34 cellular contexts compared by ENCODE assay signal in the genomic region with DNA sequence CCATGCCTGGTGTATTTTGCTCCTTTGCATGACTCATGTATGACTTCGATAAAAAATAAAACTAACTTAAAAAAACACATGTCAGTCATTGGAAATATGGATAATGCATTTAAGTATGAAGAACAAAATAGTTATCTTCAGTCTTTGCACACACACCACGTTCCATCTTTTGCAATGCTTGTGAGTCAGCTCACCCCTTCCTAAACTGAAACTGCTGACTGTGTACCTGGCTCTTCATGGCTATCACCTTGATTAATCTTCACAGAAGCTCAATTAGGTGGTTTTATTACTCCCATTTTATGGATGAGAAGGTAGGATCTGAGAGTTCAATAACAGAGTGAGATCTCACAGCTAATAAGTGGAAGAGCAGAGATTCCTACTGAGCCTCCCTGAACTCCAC.
DNase-seq lines count a peak whose midpoint lies in the region; ATAC-seq and FAIRE-seq lines count a peak whose summit lies in the region.
"Had no signal": no experiment of that assay in that cellular context is flagged by ENCODE, and none has a peak within 500 bp of the region (broad histone marks: within the 10 kb centered on the region; RNA-seq: fewer than 3 reads in every experiment).

No MANE protein-coding gene starts in this region.

- H3K27me3 Mint-ChIP-seq in activated T-cell treated with anti-CD3 and anti-CD28 coated beads, Interleukin-2, amount 50 U/mL, for 24 hours = no peaks in the 10 kb centered on the region
- no peaks in the 10 kb centered on the region for H3K27me3 Mint-ChIP-seq in activated T-cell treated with anti-CD3 and anti-CD28 coated beads, Interleukin-2, amount 50 U/mL, for 4 hours (ENCODE audit: low read depth)
- no peaks in the 10 kb centered on the region for H3K27me3 Mint-ChIP-seq in CD8-positive, alpha-beta memory T cell
- no peaks in the 10 kb centered on the region for H3K27me3 Mint-ChIP-seq in effector memory CD8-positive, alpha-beta T cell
- H3K27me3 Mint-ChIP-seq in stimulated activated memory B cell treated with anti-CD40 and anti-IgM and Interleukin-4, amounts not matched to agents 10 μg/mL and 1 μg/mL and 100 μg/mL, for 72 hours = no peaks in the 10 kb centered on the region
- H3K27me3 Mint-ChIP-seq: activated naive CD8-positive, alpha-beta T cell treated with anti-CD3 and anti-CD28 coated beads, Interleukin-2, amount 10 ng/mL, durations not matched to agents 7 days and 5 days had no signal

- peaks cover 28% of the 10 kb centered on the region for H3K4me1 ChIP-seq in CD8-positive, alpha-beta memory T cell (ENCODE audit: insufficient read depth, low read length)
- H3K4me1 ChIP-seq: gastrocnemius medialis, pancreas, suprapubic skin, upper lobe of right lung had no signal

- no peak for DNase-seq in activated T-cell treated with anti-CD3 and anti-CD28 coated beads, Interleukin-2, amount 50 U/mL, for 24 hours
- DNase-seq in activated T-cell treated with anti-CD3 and anti-CD28 coated beads, Interleukin-2, amount 50 U/mL, for 4 hours = no peak
- no peak for DNase-seq in CD8-positive, alpha-beta memory T cell
- no peak for DNase-seq in effector memory CD8-positive, alpha-beta T cell
- DNase-seq in cerebellum (ENCODE audit: low spot score) = no peak
- no peak for DNase-seq in frontal cortex (ENCODE audit: low spot score in 2 of 2)
- DNase-seq in DMS 273 (lab: John Stamatoyannopoulos, UW; ENCODE audit: unreplicated experiment) = no peak
- DNase-seq: activated CD4-positive, alpha-beta T cell treated with anti-CD3 and anti-CD28 coated beads, Interleukin-2, amount 50 U/mL, for 1 hour; AML-193; caudate nucleus; DMS153; gastrocnemius medialis; left cardiac atrium; NCI-H1092 treated with DMSO at 0.1 percent for 48 hours; NCI-H187; NCI-H2171 treated with DMSO at 0.1 percent for 48 hours; NCI-H510A; pancreas; stimulated activated naive CD4-positive, alpha-beta T cell treated with Interleukin-2 at 50 U/mL for 16 hours; T-helper 9 cell had no signal

- H3K9me3 Mint-ChIP-seq in activated T-cell treated with anti-CD3 and anti-CD28 coated beads, Interleukin-2, amount 50 U/mL, for 24 hours = peaks cover 22% of the 10 kb centered on the region
- peaks cover 24% of the 10 kb centered on the region for H3K9me3 Mint-ChIP-seq in activated T-cell treated with anti-CD3 and anti-CD28 coated beads, Interleukin-2, amount 50 U/mL, for 4 hours
- peaks cover 4 to 20% (median 16%) of the 10 kb centered on the region in 5 donors for H3K9me3 Mint-ChIP-seq in CD8-positive, alpha-beta memory T cell
- peaks cover 0 to 5% of the 10 kb centered on the region in 2 donors for H3K9me3 Mint-ChIP-seq in effector memory CD8-positive, alpha-beta T cell
- H3K9me3 Mint-ChIP-seq in stimulated activated memory B cell treated with anti-CD40 and anti-IgM and Interleukin-4, amounts not matched to agents 10 μg/mL and 1 μg/mL and 100 μg/mL, for 72 hours = peaks cover 3% of the 10 kb centered on the region

- no peak overlapping the region for H3K4me3 Mint-ChIP-seq in activated T-cell treated with anti-CD3 and anti-CD28 coated beads, Interleukin-2, amount 50 U/mL, for 24 hours
- no peak overlapping the region for H3K4me3 Mint-ChIP-seq in activated T-cell treated with anti-CD3 and anti-CD28 coated beads, Interleukin-2, amount 50 U/mL, for 4 hours
- no peak overlapping the region for H3K4me3 Mint-ChIP-seq in CD8-positive, alpha-beta memory T cell
- no peak overlapping the region for H3K4me3 Mint-ChIP-seq in effector memory CD8-positive, alpha-beta T cell
- no peak overlapping the region for H3K4me3 Mint-ChIP-seq in stimulated activated memory B cell treated with anti-CD40 and anti-IgM and Interleukin-4, amounts not matched to agents 10 μg/mL and 1 μg/mL and 100 μg/mL, for 72 hours
- H3K4me3 Mint-ChIP-seq: activated naive CD8-positive, alpha-beta T cell treated with anti-CD3 and anti-CD28 coated beads, Interleukin-2, amount 10 ng/mL, durations not matched to agents 7 days and 5 days; dendritic cell treated with granulocyte-macrophage colony-stimulating factor and Interleukin-4, amounts not matched to agents 40 ng/mL and 50 ng/mL, for 4 days; neural crest cell had no signal

- POLR2A ChIA-PET in CD8-positive, alpha-beta memory T cell (lab: Charles Lee) = no interaction called here

- peaks cover 11% of the 10 kb centered on the region for H3K9me3 ChIP-seq in CD8-positive, alpha-beta memory T cell (ENCODE audit: low read length)
- H3K9me3 ChIP-seq: pancreas had no signal

- peaks cover 54% of the 10 kb centered on the region for H3K4me1 Mint-ChIP-seq in activated T-cell treated with anti-CD3 and anti-CD28 coated beads, Interleukin-2, amount 50 U/mL, for 24 hours (ENCODE audit: low read depth)
- H3K4me1 Mint-ChIP-seq in activated T-cell treated with anti-CD3 and anti-CD28 coated beads, Interleukin-2, amount 50 U/mL, for 4 hours (ENCODE audit: low read depth) = peaks cover 41% of the 10 kb centered on the region
- H3K4me1 Mint-ChIP-seq in CD8-positive, alpha-beta memory T cell = peaks cover 36 to 55% (median 52%) of the 10 kb centered on the region in 3 donors
- peaks cover 21 to 38% of the 10 kb centered on the region in 2 donors for H3K4me1 Mint-ChIP-seq in effector memory CD8-positive, alpha-beta T cell (ENCODE audit: low read depth in 2 of 2)
- peaks cover 39% of the 10 kb centered on the region for H3K4me1 Mint-ChIP-seq in stimulated activated memory B cell treated with anti-CD40 and anti-IgM and Interleukin-4, amounts not matched to agents 10 μg/mL and 1 μg/mL and 100 μg/mL, for 72 hours
- H3K4me1 Mint-ChIP-seq: neural crest cell had no signal

- CTCF ChIA-PET in CD8-positive, alpha-beta memory T cell (lab: Charles Lee) = interaction anchor here (1.3 to 1.7 kb wide), 2 partner anchors 10 to 12 kb away, joined by 4 read pairs; no protein-coding TSS in a partner anchor

- H3K27ac ChIP-seq in CD8-positive, alpha-beta memory T cell (ENCODE audit: low read depth, low read length) = no peak overlapping the region
- H3K27ac ChIP-seq: gastrocnemius medialis, hepatocyte, pancreas, suprapubic skin, upper lobe of right lung, VCaP had no signal

- ATAC-seq in activated T-cell treated with anti-CD3 and anti-CD28 coated beads, Interleukin-2, amount 50 U/mL, for 4 hours = no peak
- no peak for ATAC-seq in effector memory CD8-positive, alpha-beta T cell (replicated peaks)
- ATAC-seq in stimulated activated memory B cell treated with anti-CD40 and anti-IgM and Interleukin-4, amounts not matched to agents 10 μg/mL and 1 μg/mL and 100 μg/mL, for 72 hours = no peak
- ATAC-seq: gastrocnemius medialis, left cardiac atrium, pancreas, upper lobe of right lung had no signal

- FAIRE-seq in frontal cortex (lab: Jason Lieb, UNC) = no peak
- FAIRE-seq: astrocyte, endometrium, GM12892, H54, pancreas had no signal

- no peaks in the 10 kb centered on the region for H3K27me3 ChIP-seq in CD8-positive, alpha-beta memory T cell (ENCODE audit: insufficient read depth, low read length, poor library complexity, severe bottlenecking)
- H3K27me3 ChIP-seq: hepatocyte, pancreas, upper lobe of right lung had no signal

- no peak overlapping the region for H3K4me3 ChIP-seq in CD8-positive, alpha-beta memory T cell (ENCODE audit: low read length)
- H3K4me3 ChIP-seq: gastrocnemius medialis, hepatocyte, lung, pancreas, suprapubic skin, upper lobe of right lung had no signal

- H3K36me3 Mint-ChIP-seq in activated T-cell treated with anti-CD3 and anti-CD28 coated beads, Interleukin-2, amount 50 U/mL, for 24 hours (ENCODE audit: low read depth) = peaks cover 62% of the 10 kb centered on the region
- H3K36me3 Mint-ChIP-seq in activated T-cell treated with anti-CD3 and anti-CD28 coated beads, Interleukin-2, amount 50 U/mL, for 4 hours (ENCODE audit: insufficient read depth) = peaks cover 42% of the 10 kb centered on the region
- peaks cover 12 to 50% (median 30%) of the 10 kb centered on the region in 3 donors for H3K36me3 Mint-ChIP-seq in CD8-positive, alpha-beta memory T cell
- peaks cover 11% of the 10 kb centered on the region for H3K36me3 Mint-ChIP-seq in effector memory CD8-positive, alpha-beta T cell (ENCODE audit: insufficient read depth)
- peaks cover 61% of the 10 kb centered on the region for H3K36me3 Mint-ChIP-seq in stimulated activated memory B cell treated with anti-CD40 and anti-IgM and Interleukin-4, amounts not matched to agents 10 μg/mL and 1 μg/mL and 100 μg/mL, for 72 hours

- H3K27ac Mint-ChIP-seq in activated T-cell treated with anti-CD3 and anti-CD28 coated beads, Interleukin-2, amount 50 U/mL, for 24 hours = peak overlapping the region; percentile 65
- H3K27ac Mint-ChIP-seq in CD8-positive, alpha-beta memory T cell = peak overlapping the region in 6 of 8 donors; percentile 17 to 80 (median 38)
- peak overlapping the region; percentile 51 to 89 for H3K27ac Mint-ChIP-seq in effector memory CD8-positive, alpha-beta T cell
- H3K27ac Mint-ChIP-seq in stimulated activated memory B cell treated with anti-CD40 and anti-IgM and Interleukin-4, amounts not matched to agents 10 μg/mL and 1 μg/mL and 100 μg/mL, for 72 hours = peak overlapping the region; percentile 75
- H3K27ac Mint-ChIP-seq: activated naive CD8-positive, alpha-beta T cell treated with anti-CD3 and anti-CD28 coated beads, Interleukin-2, amount 10 ng/mL, durations not matched to agents 7 days and 5 days; activated T-helper 2 cell treated with anti-CD3 and anti-CD28 coated beads, Interferon-gamma antibody, Interleukin-2, Interleukin-4, amounts not matched to agents 10 μg/mL and 5 μg/mL and 100 μg/mL, durations not matched to agents 14 hours and 24 hours and 36 hours had no signal

- peaks cover 7% of the 10 kb centered on the region for H3K36me3 ChIP-seq in CD8-positive, alpha-beta memory T cell (ENCODE audit: insufficient read depth, low read length)
- H3K36me3 ChIP-seq: gastrocnemius medialis, pancreas, suprapubic skin, upper lobe of right lung had no signal
